Comparison of ENCODE assay signal across 9 cellular contexts in genomic region chr6:37691904-37692806, GRCh38. TPM values are rescaled to one million over a fixed set of nuclear protein-coding genes. Genes with fewer than 3 reads are reported as not detected.
DNase-seq lines count a peak whose midpoint lies in the region; FAIRE-seq and TF ChIP-seq lines count a peak whose summit lies in the region.
"Had no signal": no experiment of that assay in that cellular context is flagged by ENCODE, and none has a peak within 500 bp of the region (broad histone marks: within the 10 kb centered on the region; RNA-seq: fewer than 3 reads in every experiment).

No MANE protein-coding gene starts in this region.

- H3K27me3 ChIP-seq in ovary (no peaks in the 10 kb centered on the region), transverse colon (peaks cover 49% of the 10 kb centered on the region)

- H3K27ac ChIP-seq in ovary = no peak overlapping the region
- H3K27ac ChIP-seq in transverse colon = no peak overlapping the region
- H3K27ac ChIP-seq: BLaER1 had no signal

- intact Hi-C loops in ovary (cut with DNase I) (loop anchor here (5.0 to 10.0 kb wide), 5 partner anchors 200 to 793 kb away; no protein-coding TSS in a partner anchor), transverse colon (cut with DNase I; ENCODE audit: low total_unique reads) (loop anchor here (10.0 kb wide), 1 partner anchor 367 kb away; no protein-coding TSS in a partner anchor)

- 30 to 45% (median 33%) methylated on average over 11 to 18 of the region's 18 CpGs for WGBS in ovary, 3 donors
- 24 to 37% methylated on average over 4 to 18 of the region's 18 CpGs for WGBS in transverse colon (ENCODE audit: low coverage in 1 of 2), 2 donors

- H3K9me3 ChIP-seq in ovary = no peaks in the 10 kb centered on the region
- H3K9me3 ChIP-seq in transverse colon = no peaks in the 10 kb centered on the region
- H3K9me3 ChIP-seq: BLaER1 had no signal

- in situ Hi-C loops in transverse colon (cut with MboI; ENCODE audit: low pct_ligation_motif_present in 1 of 4, low pct_unique_long_range_greater_than_20kb in 1 of 4, low sequenced_read_pairs in 3 of 4) = loop anchor here in 1 of 4 donors (25.0 kb wide), 1 partner anchor 355 kb away; no protein-coding TSS in a partner anchor

- FAIRE-seq in frontal cortex (lab: Jason Lieb, UNC) = no peak

- TF ChIP-seq POLR2A in ovary (IDR thresholded peaks at IDR 0.05) = no peak
- no peak for TF ChIP-seq POLR2A in transverse colon (IDR thresholded peaks at IDR 0.05)

- H3K4me1 ChIP-seq in ovary (ENCODE audit: insufficient read depth) (peaks cover 5% of the 10 kb centered on the region), transverse colon (peaks cover 0 to 18% (median 12%) of the 10 kb centered on the region in 4 donors)

- DNase-seq in NCI-H187 (lab: John Stamatoyannopoulos, UW) (peak; percentile 45 to 61), NCI-H187 treated with DMSO at 0.1 percent for 48 hours (lab: John Stamatoyannopoulos, UW) (no peak), RPMI8226 (peak; percentile 73), frontal cortex (ENCODE audit: low spot score in 2 of 2) (peak; percentile 80 to 82), ovary (peak; percentile 54 to 84 (median 76)), transverse colon (peak; percentile 77)
- peak; percentile 42 for DNase-seq in Jurkat, Clone E6-1 (ENCODE audit: low read depth, low spot score)
- DNase-seq in activated effector memory CD4-positive, alpha-beta T cell treated with anti-CD3 and anti-CD28 coated beads, Interleukin-2, amount 50 U/mL, for 16 hours = peak; percentile 93

- TF ChIP-seq CTCF in ovary (IDR thresholded peaks at IDR 0.05) (peak; percentile 84 to 90 (median 85)), transverse colon (IDR thresholded peaks at IDR 0.05) (peak; percentile 88 to 99 (median 96))

- no peaks in the 10 kb centered on the region for H3K36me3 ChIP-seq in ovary
- H3K36me3 ChIP-seq in transverse colon = no peaks in the 10 kb centered on the region
- H3K36me3 ChIP-seq: BLaER1 had no signal

- no peak overlapping the region for H3K4me3 ChIP-seq in Jurkat, Clone E6-1 (ENCODE audit: low read length)
- H3K4me3 ChIP-seq in ovary (no peak overlapping the region), transverse colon (no peak overlapping the region)
- H3K4me3 ChIP-seq: BLaER1 had no signal

- TF ChIP-seq EP300 in ovary (IDR thresholded peaks at IDR 0.05) (no peak), transverse colon (IDR thresholded peaks at IDR 0.05; ENCODE audit: low read depth) (no peak)

RNA-seq across cellular contexts. Expression of gene MDGA1, which starts 5.5 kb away (rescaled TPM):
- 1.8 TPM for polyA plus RNA-seq in Jurkat, Clone E6-1 (2012; ENCODE audit: insufficient read depth, insufficient read length)
- 42.8 TPM for total RNA-seq in frontal cortex
- total RNA-seq in ovary = 10 to 100 TPM in 5 of 7 donors, 1 to 10 TPM in 2; 4.4 to 24.5 (median 11.6) TPM
- polyA plus RNA-seq in ovary = 1 to 10 TPM; 4.8 to 7.0 TPM
- total RNA-seq in transverse colon = 10 to 100 TPM in 1 of 4 donors, 1 to 10 TPM in 1, under 1 TPM in 2; 0.68 to 50.5 (median 2.2) TPM
